Comparison of ENCODE assay signal across 8 cellular contexts in the genomic region with DNA sequence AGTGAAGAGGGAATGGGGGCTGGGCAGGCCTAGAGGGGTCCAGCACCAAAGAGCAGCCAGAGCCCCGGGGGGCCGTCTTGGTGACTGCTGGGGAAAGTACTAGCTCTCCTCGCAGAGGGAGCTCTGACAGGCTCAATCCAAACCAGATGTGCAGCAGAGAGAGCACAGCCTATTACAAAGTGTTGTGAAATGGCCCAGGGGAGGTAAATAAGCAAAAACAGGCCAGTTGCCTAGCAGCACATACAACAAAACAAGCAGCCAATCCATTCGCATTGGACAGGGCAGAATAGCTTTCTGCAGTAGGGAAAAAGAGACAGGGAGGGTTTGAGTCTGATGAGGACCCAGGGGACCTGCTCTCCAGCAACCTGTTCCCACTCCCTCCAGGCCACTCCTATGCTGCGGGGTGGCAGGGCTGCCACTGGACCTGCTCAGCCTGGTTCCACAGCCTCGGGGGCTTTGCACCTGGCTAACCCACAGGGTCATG.
DNase-seq lines count a peak whose midpoint lies in the region; ATAC-seq and TF ChIP-seq lines count a peak whose summit lies in the region.

No MANE protein-coding gene starts in this region.

- no peaks in the 10 kb centered on the region for H3K27me3 ChIP-seq in PC-9 (ENCODE audit: insufficient read depth, low read depth)

- no peak overlapping the region for H3K4me3 ChIP-seq in PC-9
- H3K4me3 ChIP-seq in fibroblast of pulmonary artery (replicated peaks; ENCODE audit: low read depth, low read length) = no peak overlapping the region

- H3K36me3 Mint-ChIP-seq in T-helper 2 cell treated with Interferon-gamma antibody and Interleukin-4, amounts not matched to agents 5 μg/mL and 100 μg/mL, for 36 hours (ENCODE audit: low read depth) = peaks cover 2% of the 10 kb centered on the region
- H3K36me3 Mint-ChIP-seq in activated CD4-positive, alpha-beta T cell treated with anti-CD3 and anti-CD28 coated beads, Interleukin-2, amount 10 ng/mL, durations not matched to agents 24 days and 14 days (ENCODE audit: low read depth) = peaks cover 9% of the 10 kb centered on the region

- H3K27ac Mint-ChIP-seq in T-helper 2 cell treated with Interferon-gamma antibody and Interleukin-4, amounts not matched to agents 5 μg/mL and 100 μg/mL, for 36 hours = no peak overlapping the region
- no peak overlapping the region for H3K27ac Mint-ChIP-seq in activated CD4-positive, alpha-beta T cell treated with anti-CD3 and anti-CD28 coated beads, Interleukin-2, amount 10 ng/mL, durations not matched to agents 24 days and 14 days

- ATAC-seq in GM18502 (IDR thresholded peaks at IDR 0.05; ENCODE audit: poor library complexity, unreplicated experiment) = no peak

- POLR2A ChIA-PET in PC-9 (lab: Charles Lee; ENCODE audit: unreplicated experiment) = interaction anchor here (0.6 to 0.7 kb wide), 2 partner anchors 27 to 58 kb away, joined by 4 to 6 read pairs; no protein-coding TSS in a partner anchor

- CTCF ChIA-PET in PC-9 (lab: Charles Lee) = no interaction called here

- peak overlapping the region; percentile 6; the same call in 1 of the 2 replicates for H3K4me2 ChIP-seq in PC-9

- H4K20me1 ChIP-seq in PC-9 (ENCODE audit: insufficient read depth) = no peaks in the 10 kb centered on the region

- no peaks in the 10 kb centered on the region for H3K9me3 ChIP-seq in PC-9 (ENCODE audit: insufficient read depth, low read depth)

- H3K27ac ChIP-seq in PC-9 = no peak overlapping the region

- intact Hi-C loops in PC-9 (cut with micrococcal nuclease; ENCODE audit: unreplicated experiment) = loop anchor here (1.0 kb wide), 1 partner anchor 272 kb away; no protein-coding TSS in a partner anchor
- intact Hi-C loops in posterior vena cava (cut with DNase I) = no loop called here
- intact Hi-C loops in activated CD4-positive, alpha-beta T cell treated with anti-CD3 and anti-CD28 coated beads, Interleukin-2, amount 10 ng/mL, durations not matched to agents 24 days and 14 days (cut with micrococcal nuclease) = no loop called here

- peak; percentile 60 for DNase-seq in ELR (ENCODE audit: low read depth)
- peak; percentile 50 to 68 for DNase-seq in PC-9
- DNase-seq in fibroblast of pulmonary artery (ENCODE audit: low read depth) = peak; percentile 99
- DNase-seq in posterior vena cava (ENCODE audit: low spot score) = peak; percentile 93
- DNase-seq in glomerular visceral epithelial cell (ENCODE audit: extremely low spot score) = no peak
- DNase-seq in T-helper 2 cell treated with Interferon-gamma antibody and Interleukin-4, amounts not matched to agents 5 μg/mL and 100 μg/mL, for 36 hours (ENCODE audit: low spot score) = no peak
- no peak for DNase-seq in activated CD4-positive, alpha-beta T cell treated with anti-CD3 and anti-CD28 coated beads, Interleukin-2, amount 10 ng/mL, durations not matched to agents 24 days and 14 days

- H3K27me3 Mint-ChIP-seq in T-helper 2 cell treated with Interferon-gamma antibody and Interleukin-4, amounts not matched to agents 5 μg/mL and 100 μg/mL, for 36 hours (ENCODE audit: low read depth) = no peaks in the 10 kb centered on the region
- no peaks in the 10 kb centered on the region for H3K27me3 Mint-ChIP-seq in activated CD4-positive, alpha-beta T cell treated with anti-CD3 and anti-CD28 coated beads, Interleukin-2, amount 10 ng/mL, durations not matched to agents 24 days and 14 days

- peaks cover 14% of the 10 kb centered on the region for H3K4me1 Mint-ChIP-seq in T-helper 2 cell treated with Interferon-gamma antibody and Interleukin-4, amounts not matched to agents 5 μg/mL and 100 μg/mL, for 36 hours (ENCODE audit: low read depth)
- H3K4me1 Mint-ChIP-seq in activated CD4-positive, alpha-beta T cell treated with anti-CD3 and anti-CD28 coated beads, Interleukin-2, amount 10 ng/mL, durations not matched to agents 24 days and 14 days = peaks cover 18% of the 10 kb centered on the region

- TF ChIP-seq CTCF in PC-9 (conservative IDR thresholded peaks at IDR 0.05) (no peak), fibroblast of pulmonary artery (IDR thresholded peaks at IDR 0.05; ENCODE audit: low read length, missing control alignments) (peak; percentile 19)

- no peaks in the 10 kb centered on the region for H3K36me3 ChIP-seq in PC-9 (ENCODE audit: low read depth)

- H3K9me2 ChIP-seq in PC-9 (ENCODE audit: insufficient read depth) = 0 out of 2 replicates have a peak, but pooled peaks cover 4% of the 10 kb centered on the region

- no peaks in the 10 kb centered on the region for H3K9me3 Mint-ChIP-seq in T-helper 2 cell treated with Interferon-gamma antibody and Interleukin-4, amounts not matched to agents 5 μg/mL and 100 μg/mL, for 36 hours
- H3K9me3 Mint-ChIP-seq in activated CD4-positive, alpha-beta T cell treated with anti-CD3 and anti-CD28 coated beads, Interleukin-2, amount 10 ng/mL, durations not matched to agents 24 days and 14 days = peaks cover 9% of the 10 kb centered on the region

- H3K79me2 ChIP-seq in PC-9 (ENCODE audit: low read depth) = no peaks in the 10 kb centered on the region

- H3K4me1 ChIP-seq in PC-9 (replicated peaks; ENCODE audit: insufficient read depth) = peaks cover 22% of the 10 kb centered on the region

- no peak overlapping the region for H2AFZ ChIP-seq in PC-9

- H3K4me3 Mint-ChIP-seq in T-helper 2 cell treated with Interferon-gamma antibody and Interleukin-4, amounts not matched to agents 5 μg/mL and 100 μg/mL, for 36 hours = no peak overlapping the region
- no peak overlapping the region for H3K4me3 Mint-ChIP-seq in activated CD4-positive, alpha-beta T cell treated with anti-CD3 and anti-CD28 coated beads, Interleukin-2, amount 10 ng/mL, durations not matched to agents 24 days and 14 days

- no peaks in the 10 kb centered on the region for H3F3A ChIP-seq in PC-9 (ENCODE audit: insufficient read depth, low read depth)

- no TSS peak for BruUV-seq in PC-9 (replicated peaks; lab: Mats Ljungman, UMichigan)

Comparison
In these comparisons a context has a peak if more than half of its experiments do, and no peak if none do; other contexts are left out.
1. DNase-seq: peak in ELR (single experiment), PC-9 (2 of 2), fibroblast of pulmonary artery (single experiment) and posterior vena cava (single experiment); none in glomerular visceral epithelial cell (single experiment), T-helper 2 cell treated with Interferon-gamma antibody and Interleukin-4, amounts not matched to agents 5 μg/mL and 100 μg/mL, for 36 hours (single experiment) and activated CD4-positive, alpha-beta T cell treated with anti-CD3 and anti-CD28 coated beads, Interleukin-2, amount 10 ng/mL, durations not matched to agents 24 days and 14 days (single experiment).